8 cellular contexts compared by ENCODE assay signal in the genomic region with DNA sequence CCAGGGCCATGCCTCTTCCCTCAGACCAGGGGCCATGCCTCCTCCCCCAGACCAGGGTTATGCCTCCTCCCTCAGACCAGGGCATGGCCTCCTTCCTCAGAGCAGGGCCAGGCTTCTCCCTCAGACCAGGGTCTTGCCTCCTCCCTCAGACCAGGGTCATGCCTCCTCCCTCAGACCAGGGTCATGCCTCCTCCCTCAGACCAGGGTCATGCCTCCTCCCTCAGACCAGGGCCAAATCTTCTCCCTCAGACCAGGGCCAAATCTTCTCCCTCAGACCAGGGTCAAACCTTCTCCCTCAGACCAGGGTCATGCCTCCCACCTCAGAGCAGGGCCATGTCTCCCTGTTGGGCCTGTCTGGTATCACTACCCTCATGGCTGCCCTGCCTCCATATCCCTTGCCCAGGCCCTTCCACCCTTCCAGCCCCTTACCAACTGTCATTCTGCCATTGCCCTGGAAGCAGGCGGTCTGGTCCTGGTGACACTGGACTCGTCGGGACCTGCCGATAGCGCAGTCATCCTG. TPM values are rescaled to one million over a fixed set of nuclear protein-coding genes. Genes with fewer than 3 reads are reported as not detected.
DNase-seq lines count a peak whose midpoint lies in the region; ATAC-seq and TF ChIP-seq lines count a peak whose summit lies in the region.

No MANE protein-coding gene starts in this region.

- intact Hi-C loops in breast epithelium (cut with DNase I; ENCODE audit: low total_unique reads), result loop anchor here (2.0 kb wide), 1 partner anchor 27 kb away; no protein-coding TSS in a partner anchor

- ATAC-seq in upper lobe of left lung (ENCODE audit: low FRiP score in 2 of 2) (no peak), HG03097 (IDR thresholded peaks at IDR 0.05; ENCODE audit: low FRiP score, unreplicated experiment) (no peak), HG03521 (IDR thresholded peaks at IDR 0.05; ENCODE audit: unreplicated experiment) (no peak)

- peak overlapping the region; percentile 79 for H3K4me3 Mint-ChIP-seq in activated naive CD4-positive, alpha-beta T cell treated with anti-CD3 and anti-CD28 coated beads, Interleukin-2, amount 50 U/mL, for 24 hours

- no peaks in the 10 kb centered on the region for H3K4me1 ChIP-seq in breast epithelium
- H3K4me1 ChIP-seq in upper lobe of left lung, result peaks cover 12 to 19% (median 13%) of the 10 kb centered on the region in 4 donors

- TF ChIP-seq CTCF in breast epithelium (IDR thresholded peaks at IDR 0.05) (no peak), upper lobe of left lung (IDR thresholded peaks at IDR 0.05) (no peak)

- peak overlapping the region; percentile 52 to 68 (median 61) for H3K4me3 ChIP-seq in breast epithelium
- peak overlapping the region; percentile 25 to 67 (median 51) for H3K4me3 ChIP-seq in upper lobe of left lung

- peak overlapping the region in 1 of 2 donors; percentile 41 for H3K27ac ChIP-seq in breast epithelium
- peak overlapping the region in 2 of 4 donors; percentile 63 to 66 for H3K27ac ChIP-seq in upper lobe of left lung

- H3K9me3 ChIP-seq in breast epithelium (no peaks in the 10 kb centered on the region), upper lobe of left lung (no peaks in the 10 kb centered on the region)

- TF ChIP-seq POLR2A in breast epithelium (IDR thresholded peaks at IDR 0.05), result no peak
- no peak for TF ChIP-seq POLR2A in upper lobe of left lung (IDR thresholded peaks at IDR 0.05)

- peaks cover 18% of the 10 kb centered on the region for H3K4me1 Mint-ChIP-seq in activated naive CD4-positive, alpha-beta T cell treated with anti-CD3 and anti-CD28 coated beads, Interleukin-2, amount 50 U/mL, for 24 hours

- no peaks in the 10 kb centered on the region for H3K27me3 ChIP-seq in breast epithelium
- H3K27me3 ChIP-seq in upper lobe of left lung, result peaks cover 0 to 5% (median 0%) of the 10 kb centered on the region in 4 donors

- H3K9me3 Mint-ChIP-seq in activated naive CD4-positive, alpha-beta T cell treated with anti-CD3 and anti-CD28 coated beads, Interleukin-2, amount 50 U/mL, for 24 hours, result no peaks in the 10 kb centered on the region

- no peak for DNase-seq in activated naive CD4-positive, alpha-beta T cell treated with Interleukin-2 at 50 U/mL for 16 hours
- DNase-seq in breast epithelium (ENCODE audit: low spot score in 2 of 2), result no peak
- DNase-seq in mesenteric fat pad (ENCODE audit: low spot score), result peak; percentile 71
- DNase-seq in upper lobe of left lung, result no peak
- no peak for DNase-seq in HuH-7 (ENCODE audit: low spot score)

- 40 to 60% methylated on average over 1 to 2 of the region's 5 CpGs for WGBS in upper lobe of left lung, 2 donors

- H3K27me3 Mint-ChIP-seq in activated naive CD4-positive, alpha-beta T cell treated with anti-CD3 and anti-CD28 coated beads, Interleukin-2, amount 50 U/mL, for 24 hours, result peaks cover 3% of the 10 kb centered on the region

- no peaks in the 10 kb centered on the region for H3K36me3 Mint-ChIP-seq in activated naive CD4-positive, alpha-beta T cell treated with anti-CD3 and anti-CD28 coated beads, Interleukin-2, amount 50 U/mL, for 24 hours

- TF ChIP-seq EP300 in upper lobe of left lung (IDR thresholded peaks at IDR 0.05), result no peak

- H3K36me3 ChIP-seq in breast epithelium (no peaks in the 10 kb centered on the region), upper lobe of left lung (peaks cover 0 to 8% (median 0%) of the 10 kb centered on the region in 4 donors)

- peak overlapping the region; percentile 31 for H3K27ac Mint-ChIP-seq in activated naive CD4-positive, alpha-beta T cell treated with anti-CD3 and anti-CD28 coated beads, Interleukin-2, amount 50 U/mL, for 24 hours

RNA-seq across cellular contexts. Expression of gene LYPD5, which starts 4.2 kb away (rescaled TPM):
- total RNA-seq in breast epithelium (1 to 10 TPM in 2 of 3 donors, under 1 TPM in 1; 0.48 to 7.2 (median 6.2) TPM), mesenteric fat pad (2.0 TPM), upper lobe of left lung (1 to 10 TPM; 2.7 to 9.9 (median 6.0) TPM)

RNA-seq across cellular contexts. Expression of gene KCNN4, which starts 17.3 kb away (rescaled TPM):
- total RNA-seq in breast epithelium, result 10 to 100 TPM in 2 of 3 donors, 1 to 10 TPM in 1; 1.9 to 61.9 (median 28.2) TPM
- 3.1 TPM for total RNA-seq in mesenteric fat pad
- 10 to 100 TPM in 3 of 6 donors, 1 to 10 TPM in 3; 4.7 to 43.0 (median 10.4) TPM for total RNA-seq in upper lobe of left lung

RNA-seq across cellular contexts. Expression of gene ZNF283, which starts 29.0 kb away (rescaled TPM):
- 10 to 100 TPM in 2 of 3 donors, 1 to 10 TPM in 1; 6.9 to 19.6 (median 13.8) TPM for total RNA-seq in breast epithelium
- 8.2 TPM for total RNA-seq in mesenteric fat pad
- total RNA-seq in upper lobe of left lung, result 10 to 100 TPM in 1 of 6 donors, 1 to 10 TPM in 5; 2.9 to 11.7 (median 6.7) TPM

RNA-seq across cellular contexts. Expression of gene SMG9, which starts 43.3 kb away (rescaled TPM):
- total RNA-seq in breast epithelium (10 to 100 TPM; 10.6 to 29.9 (median 20.6) TPM), mesenteric fat pad (21.1 TPM), upper lobe of left lung (100 to 1,000 TPM in 1 of 6 donors, 10 to 100 TPM in 5; 23.0 to 119 (median 52.9) TPM)
